Comparison of ENCODE assay signal across 13 cellular contexts in genomic region chr5:127409236-127409921, GRCh38.
DNase-seq lines count a peak whose midpoint lies in the region; ATAC-seq and TF ChIP-seq lines count a peak whose summit lies in the region.
"Had no signal": no experiment of that assay in that cellular context is flagged by ENCODE, and none has a peak within 500 bp of the region (broad histone marks: within the 10 kb centered on the region; RNA-seq: fewer than 3 reads in every experiment).

No MANE protein-coding gene starts in this region.

- no peak overlapping the region for H2BK120ac ChIP-seq in mesendoderm (ENCODE audit: low read depth, low read length)

- no peak for TF ChIP-seq CTCF in RWPE2 (IDR thresholded peaks at IDR 0.05; ENCODE audit: poor library complexity, severe bottlenecking)
- TF ChIP-seq CTCF in thyroid gland (IDR thresholded peaks at IDR 0.05): no peak
- TF ChIP-seq CTCF in GM10248 (IDR thresholded peaks at IDR 0.05; ENCODE audit: control extremely low read depth, extremely low read depth, low read depth, missing control alignments): no peak

- H3K27me3 Mint-ChIP-seq in effector memory CD8-positive, alpha-beta T cell: peaks cover 12 to 16% of the 10 kb centered on the region in 2 donors
- H3K27me3 Mint-ChIP-seq in stimulated activated memory B cell treated with anti-CD40 and anti-IgM and Interleukin-4, amounts not matched to agents 10 μg/mL and 1 μg/mL and 100 μg/mL, for 72 hours: peaks cover 15% of the 10 kb centered on the region

- H3K9me3 ChIP-seq in RWPE2 (ENCODE audit: severe bottlenecking): no peaks in the 10 kb centered on the region
- no peaks in the 10 kb centered on the region for H3K9me3 ChIP-seq in thyroid gland

- no peak overlapping the region for H3K4ac ChIP-seq in mesendoderm (ENCODE audit: low read depth, low read length)

- H3K4me3 ChIP-seq in RWPE2 (ENCODE audit: severe bottlenecking) (no peak overlapping the region), mesendoderm (ENCODE audit: low read length) (no peak overlapping the region), thyroid gland (replicated peaks in 1 of 3) (no peak overlapping the region)

- H3K18ac ChIP-seq in mesendoderm (ENCODE audit: low read length): no peak overlapping the region

- H3K4me2 ChIP-seq in mesendoderm (ENCODE audit: low read length): no peak overlapping the region

- intact Hi-C loops in thyroid gland (cut with DNase I): no loop called here

- H3K27ac Mint-ChIP-seq in effector memory CD8-positive, alpha-beta T cell: peak overlapping the region in 1 of 2 donors; percentile 74
- H3K27ac Mint-ChIP-seq in stimulated activated memory B cell treated with anti-CD40 and anti-IgM and Interleukin-4, amounts not matched to agents 10 μg/mL and 1 μg/mL and 100 μg/mL, for 72 hours: no peak overlapping the region
- H3K27ac Mint-ChIP-seq: CD8-positive, alpha-beta memory T cell had no signal

- DNase-seq in RWPE2 (ENCODE audit: low spot score) (no peak), mesendoderm (no peak), thyroid gland (peak; percentile 79 to 84), GM10248 (ENCODE audit: extremely low spot score) (no peak)
- DNase-seq in effector memory CD8-positive, alpha-beta T cell: peak in 2 of 3 experiments; percentile 4 to 6
- DNase-seq: activated naive CD4-positive, alpha-beta T cell treated with Interleukin-2 at 50 U/mL for 16 hours; CD8-positive, alpha-beta memory T cell; Kasumi-1; NCI-H2171 treated with DMSO at 0.1 percent for 48 hours; stimulated activated CD4-positive, alpha-beta T cell treated with anti-CD3 and anti-CD28 coated beads, Interleukin-2, amount 100 ng/mL, for 48 hours had no signal

- no peaks in the 10 kb centered on the region for H3K79me1 ChIP-seq in mesendoderm (ENCODE audit: low read length)

- no peaks in the 10 kb centered on the region for H3K36me3 Mint-ChIP-seq in effector memory CD8-positive, alpha-beta T cell (ENCODE audit: insufficient read depth)
- H3K36me3 Mint-ChIP-seq in stimulated activated memory B cell treated with anti-CD40 and anti-IgM and Interleukin-4, amounts not matched to agents 10 μg/mL and 1 μg/mL and 100 μg/mL, for 72 hours: no peaks in the 10 kb centered on the region
- H3K36me3 Mint-ChIP-seq: CD8-positive, alpha-beta memory T cell had no signal

- no peak overlapping the region for H2BK5ac ChIP-seq in mesendoderm (ENCODE audit: low read length)

- peak overlapping the region in 1 of 2 donors; percentile 29 for H3K4me3 Mint-ChIP-seq in effector memory CD8-positive, alpha-beta T cell
- H3K4me3 Mint-ChIP-seq in stimulated activated memory B cell treated with anti-CD40 and anti-IgM and Interleukin-4, amounts not matched to agents 10 μg/mL and 1 μg/mL and 100 μg/mL, for 72 hours: no peak overlapping the region
- H3K4me3 Mint-ChIP-seq: CD8-positive, alpha-beta memory T cell had no signal

- no peak overlapping the region for H2BK15ac ChIP-seq in mesendoderm (replicated peaks; ENCODE audit: low read depth)

- H3K4me1 ChIP-seq in RWPE2 (ENCODE audit: insufficient read depth, poor library complexity, severe bottlenecking): no peaks in the 10 kb centered on the region
- peaks cover 8% of the 10 kb centered on the region for H3K4me1 ChIP-seq in mesendoderm (ENCODE audit: control insufficient read depth, low read depth, low read length)
- peaks cover 4 to 13% of the 10 kb centered on the region in 2 donors for H3K4me1 ChIP-seq in thyroid gland

- no peak overlapping the region for H4K8ac ChIP-seq in mesendoderm (ENCODE audit: low read depth, low read length)

- peak; percentile 23; the same call in 2 of the 3 replicates for ATAC-seq in RWPE2 (ENCODE audit: low read depth)
- peak; percentile 85 for ATAC-seq in effector memory CD8-positive, alpha-beta T cell (replicated peaks)
- ATAC-seq in HG03520 (IDR thresholded peaks at IDR 0.05; ENCODE audit: unreplicated experiment): no peak
- ATAC-seq in stimulated activated memory B cell treated with anti-CD40 and anti-IgM and Interleukin-4, amounts not matched to agents 10 μg/mL and 1 μg/mL and 100 μg/mL, for 72 hours: no peak
- ATAC-seq: esophagus mucosa had no signal

- no peaks in the 10 kb centered on the region for H3K9me3 Mint-ChIP-seq in effector memory CD8-positive, alpha-beta T cell
- H3K9me3 Mint-ChIP-seq in stimulated activated memory B cell treated with anti-CD40 and anti-IgM and Interleukin-4, amounts not matched to agents 10 μg/mL and 1 μg/mL and 100 μg/mL, for 72 hours: no peaks in the 10 kb centered on the region

- peak overlapping the region; percentile 17 for H3K56ac ChIP-seq in mesendoderm (ENCODE audit: low read length)

- TF ChIP-seq POLR2A in thyroid gland (IDR thresholded peaks at IDR 0.05): no peak

- no CpG with 5 or more reads among the region's 10 CpGs for WGBS in mesendoderm (ENCODE audit: extremely low coverage, insufficient coverage, low lambda C conversion rate)
- WGBS in thyroid gland, 2 donors: 50 to 53% methylated on average over 10 of the region's 10 CpGs

- peaks cover 4 to 11% of the 10 kb centered on the region in 2 donors for H3K4me1 Mint-ChIP-seq in effector memory CD8-positive, alpha-beta T cell (ENCODE audit: low read depth in 2 of 2)
- peaks cover 7% of the 10 kb centered on the region for H3K4me1 Mint-ChIP-seq in stimulated activated memory B cell treated with anti-CD40 and anti-IgM and Interleukin-4, amounts not matched to agents 10 μg/mL and 1 μg/mL and 100 μg/mL, for 72 hours

- no peak overlapping the region for H4K5ac ChIP-seq in mesendoderm (ENCODE audit: low read length)

- no peak overlapping the region for H3K9ac ChIP-seq in mesendoderm (ENCODE audit: low read length)

- H3K27ac ChIP-seq in RWPE2 (ENCODE audit: poor library complexity, severe bottlenecking) (no peak overlapping the region), mesendoderm (ENCODE audit: low read depth, low read length) (no peak overlapping the region), thyroid gland (peak overlapping the region in 2 of 3 donors; percentile 52 to 84)

- no peaks in the 10 kb centered on the region for H3K36me3 ChIP-seq in RWPE2 (ENCODE audit: low read depth)
- H3K36me3 ChIP-seq in mesendoderm (ENCODE audit: control insufficient read depth, insufficient read depth, low read length): no peaks in the 10 kb centered on the region
- no peaks in the 10 kb centered on the region for H3K36me3 ChIP-seq in thyroid gland

- CTCF ChIA-PET in GM10248 (lab: Yijun Ruan, JAX): interaction anchor here (4.3 kb wide), 1 partner anchor 9 kb away, joined by 18 read pairs; no protein-coding TSS in a partner anchor

- no peak overlapping the region for H2AK5ac ChIP-seq in mesendoderm (ENCODE audit: low read length)

- H3K23ac ChIP-seq in mesendoderm (ENCODE audit: low read length): no peak overlapping the region

- POLR2A ChIA-PET in GM10248 (lab: Yijun Ruan, JAX): no interaction called here

- H3K27me3 ChIP-seq in RWPE2 (ENCODE audit: insufficient read depth, poor library complexity, severe bottlenecking): no peaks in the 10 kb centered on the region
- no peaks in the 10 kb centered on the region for H3K27me3 ChIP-seq in mesendoderm (ENCODE audit: insufficient read depth, low read length, poor library complexity)
- H3K27me3 ChIP-seq in thyroid gland: no peaks in the 10 kb centered on the region

- no peaks in the 10 kb centered on the region for H3K79me2 ChIP-seq in mesendoderm (ENCODE audit: control insufficient read depth, insufficient read depth, low read length)

Comparison
In these comparisons a context has a peak if more than half of its experiments do, and no peak if none do; other contexts are left out.
1. ATAC-seq: peak in RWPE2 (single experiment) and effector memory CD8-positive, alpha-beta T cell (single experiment); none in HG03520 (single experiment) and stimulated activated memory B cell treated with anti-CD40 and anti-IgM and Interleukin-4, amounts not matched to agents 10 μg/mL and 1 μg/mL and 100 μg/mL, for 72 hours (single experiment).
2. DNase-seq: peak in effector memory CD8-positive, alpha-beta T cell (2 of 3) and thyroid gland (2 of 2); none in RWPE2 (single experiment), mesendoderm (single experiment) and GM10248 (single experiment).
3. H3K27ac ChIP-seq: peak in thyroid gland (2 of 3); none in RWPE2 (single experiment) and mesendoderm (single experiment).